ENCODE assay signal across 12 cellular contexts in the genomic region with DNA sequence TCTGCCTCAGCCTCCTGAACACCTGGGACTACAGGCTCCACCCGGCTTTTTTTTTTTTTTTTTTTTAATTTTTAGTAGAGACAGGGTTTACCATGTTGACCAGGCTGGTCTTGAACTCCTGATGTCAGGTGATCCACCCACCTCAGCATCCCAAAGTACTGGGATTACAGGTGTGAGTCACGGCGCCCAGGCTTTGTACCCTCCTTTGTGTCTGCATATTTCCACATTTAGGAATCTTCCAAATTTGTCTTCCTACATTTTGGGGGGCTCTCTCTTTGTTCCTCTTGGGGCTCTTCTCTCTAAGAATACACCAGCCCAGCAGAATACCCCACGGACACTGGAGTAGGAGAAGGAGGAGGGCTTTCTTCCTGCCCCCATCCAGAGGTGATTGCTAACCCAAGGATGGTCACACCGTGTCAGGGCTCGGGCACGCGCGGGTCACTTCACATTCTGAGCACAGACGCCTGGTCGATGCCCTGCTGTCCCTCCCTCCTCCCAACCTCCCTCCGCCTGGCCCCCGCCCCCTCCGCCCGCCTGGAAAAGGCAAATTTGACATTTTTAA. TPM values are rescaled to one million over a fixed set of nuclear protein-coding genes. Genes with fewer than 3 reads are reported as not detected.
DNase-seq lines count a peak whose midpoint lies in the region; ATAC-seq and TF ChIP-seq lines count a peak whose summit lies in the region.
"Had no signal": no experiment of that assay in that cellular context is flagged by ENCODE, and none has a peak within 500 bp of the region (broad histone marks: within the 10 kb centered on the region; RNA-seq: fewer than 3 reads in every experiment).

No MANE protein-coding gene starts in this region.

- H3K4me2 ChIP-seq in BLaER1: peak overlapping the region; percentile 99

- H3K36me3 ChIP-seq in BLaER1 (no peaks in the 10 kb centered on the region), HEK293 (ENCODE audit: control insufficient read depth in 2 of 2, insufficient read depth in 1 of 2, low read length in 2 of 2) (peaks cover 0 to 9% of the 10 kb centered on the region in 2 experiments; a peak in 1 of 3 replicates), endodermal cell (ENCODE audit: control insufficient read depth, insufficient read depth, low read length) (no peaks in the 10 kb centered on the region)
- H3K36me3 ChIP-seq: SJSA1, tibial nerve had no signal

- H3K9me3 Mint-ChIP-seq in endodermal cell (no peaks in the 10 kb centered on the region), osteocyte (ENCODE audit: unreplicated experiment) (no peaks in the 10 kb centered on the region)

- no peak for DNase-seq in endodermal cell
- DNase-seq in osteocyte (ENCODE audit: extremely low spot score, unreplicated experiment): no peak
- no peak for DNase-seq in DMS153 (lab: John Stamatoyannopoulos, UW)
- DNase-seq: effector memory CD4-positive, alpha-beta T cell; midbrain had no signal

- 6 to 8% methylated on average over 7 to 14 of the region's 15 CpGs for WGBS in endodermal cell (ENCODE audit: insufficient coverage in 1 of 2, insufficient read length in 1 of 2), 2 experiments

- H3K27ac Mint-ChIP-seq in endodermal cell (no peak overlapping the region), osteocyte (ENCODE audit: unreplicated experiment) (no peak overlapping the region)

- CTCF ChIA-PET in HEK293 (lab: Yijun Ruan, JAX): interaction anchor here (0.5 to 3.9 kb wide), 7 partner anchors 9 to 256 kb away, joined by 3 to 92 read pairs (median 9); no protein-coding TSS in a partner anchor

- H4K20me1 ChIP-seq in BLaER1: peaks cover 80% of the 10 kb centered on the region

- H3K4me1 ChIP-seq in BLaER1 (peaks cover 64% of the 10 kb centered on the region), HEK293 (ENCODE audit: control insufficient read depth, insufficient read depth, low read length) (peaks cover 23% of the 10 kb centered on the region), endodermal cell (ENCODE audit: control insufficient read depth, insufficient read depth, low read length) (peaks cover 5% of the 10 kb centered on the region)

- H3K4me1 Mint-ChIP-seq in endodermal cell (peaks cover 17% of the 10 kb centered on the region), osteocyte (ENCODE audit: unreplicated experiment) (peaks cover 48% of the 10 kb centered on the region)

- ATAC-seq in GM21723 (IDR thresholded peaks at IDR 0.05; ENCODE audit: unreplicated experiment) (no peak), HG02642 (IDR thresholded peaks at IDR 0.05; ENCODE audit: poor library complexity, unreplicated experiment) (no peak), HG03039 (IDR thresholded peaks at IDR 0.05; ENCODE audit: unreplicated experiment) (no peak)

- TF ChIP-seq CTCF in HEK293 (tag by site-specific recombination; IDR thresholded peaks at IDR 0.05): no peak
- no peak for TF ChIP-seq CTCF in endodermal cell (conservative IDR thresholded peaks at IDR 0.05)
- TF ChIP-seq CTCF in osteocyte (IDR thresholded peaks at IDR 0.05): no peak

- H3K9ac ChIP-seq in BLaER1 (no peak overlapping the region), endodermal cell (ENCODE audit: extremely low read depth, low read length, poor library complexity, severe bottlenecking) (no peak overlapping the region)

- H3K27me3 ChIP-seq in BLaER1 (peaks cover 94% of the 10 kb centered on the region), endodermal cell (ENCODE audit: control insufficient read depth, insufficient read depth, low read length, poor library complexity, severe bottlenecking) (peaks cover 96% of the 10 kb centered on the region)

- H3K4me3 ChIP-seq in BLaER1 (peak overlapping the region; percentile 65), HEK293 (ENCODE audit: low read depth, low read length) (no peak overlapping the region), endodermal cell (ENCODE audit: low read length) (no peak overlapping the region)
- H3K4me3 ChIP-seq: SJSA1 had no signal

- H3K27me3 Mint-ChIP-seq in endodermal cell (ENCODE audit: insufficient read depth) (peaks cover 99% of the 10 kb centered on the region), osteocyte (ENCODE audit: unreplicated experiment) (peaks cover 33% of the 10 kb centered on the region)

- H3K27ac ChIP-seq in BLaER1 (no peak overlapping the region), HEK293 (ENCODE audit: extremely low read depth, low read depth, low read length) (no peak overlapping the region), endodermal cell (ENCODE audit: low read depth, low read length) (no peak overlapping the region)
- H3K27ac ChIP-seq: SJSA1, tibial nerve had no signal

- no peaks in the 10 kb centered on the region for H3K36me3 Mint-ChIP-seq in endodermal cell (ENCODE audit: low read depth)
- no peaks in the 10 kb centered on the region for H3K36me3 Mint-ChIP-seq in osteocyte (ENCODE audit: unreplicated experiment)

- H3K4me3 Mint-ChIP-seq in endodermal cell (peak overlapping the region; percentile 58), osteocyte (ENCODE audit: unreplicated experiment) (peak overlapping the region; percentile 40)

- POLR2A ChIA-PET in HEK293 (lab: Yijun Ruan, JAX): interaction anchor here (0.7 kb wide), 1 partner anchor 169 kb away, joined by 5 read pairs; no protein-coding TSS in a partner anchor

- no peaks in the 10 kb centered on the region for H3K9me3 ChIP-seq in BLaER1
- H3K9me3 ChIP-seq in HEK293 (ENCODE audit: control insufficient read depth, insufficient read depth, low read depth, low read length): no peaks in the 10 kb centered on the region
- H3K9me3 ChIP-seq in endodermal cell (ENCODE audit: control insufficient read depth, low read length): no peaks in the 10 kb centered on the region
- H3K9me3 ChIP-seq: SJSA1, tibial nerve had no signal

TF ChIP-seq in HEK293, 187 proteins besides CTCF, POLR2A, EP300 and RAD21:
- TF ChIP-seq IKZF3 (tag by site-specific recombination; IDR thresholded peaks at IDR 0.05): no peak
- TF ChIP-seq ZNF398 (tag by site-specific recombination; IDR thresholded peaks at IDR 0.05): no peak
- no peak for TF ChIP-seq KLF16 (tag by site-specific recombination; IDR thresholded peaks at IDR 0.05)
- TF ChIP-seq ZNF202 (tag by site-specific recombination; IDR thresholded peaks at IDR 0.05; ENCODE audit: borderline replicate concordance): no peak
- TF ChIP-seq ZNF341 (tag by site-specific recombination; IDR thresholded peaks at IDR 0.05; ENCODE audit: low read depth): peak; percentile 34; the same call in 1 of the 2 replicates
- TF ChIP-seq ZNF626 (tag by site-specific recombination; IDR thresholded peaks at IDR 0.05): no peak
TF ChIP-seq in HEK293: peak in this region for 1.

RNA-seq across cellular contexts. Expression of gene DNAJC22, which starts 2.1 kb away (rescaled TPM):
- total RNA-seq in endodermal cell (1 to 10 TPM; 1.9 to 4.6 TPM), osteocyte (0.55 and 0.99 TPM in 2 replicates)
- polyA plus RNA-seq in endodermal cell (2013, experiment 1 of 2): 1.9 TPM
- 2.2 TPM for polyA plus RNA-seq in endodermal cell (2013, experiment 2 of 2)
- total RNA-seq: tibial nerve had no signal

RNA-seq across cellular contexts. Expression of gene C1QL4, which starts 7.6 kb away (rescaled TPM):
- under 1 TPM; 0.20 to 0.38 TPM for total RNA-seq in endodermal cell
- 31.0 TPM for polyA plus RNA-seq in endodermal cell (2013, experiment 1 of 2)
- polyA plus RNA-seq in endodermal cell (2013, experiment 2 of 2): 38.9 TPM
- 0.16 TPM in 1 of 2 replicates, not detected in the other for total RNA-seq in osteocyte
- total RNA-seq: tibial nerve had no signal

RNA-seq across cellular contexts. Expression of gene TROAP, which starts 21.5 kb away (rescaled TPM):
- 10 to 100 TPM; 60.5 to 87.4 TPM for total RNA-seq in endodermal cell
- polyA plus RNA-seq in endodermal cell (2013, experiment 1 of 2): 89.3 TPM
- 86.0 TPM for polyA plus RNA-seq in endodermal cell (2013, experiment 2 of 2)
- 8.0 and 9.6 TPM in 2 replicates for total RNA-seq in osteocyte

RNA-seq across cellular contexts. Expression of gene SPATS2, which starts 22.7 kb away (rescaled TPM):
- total RNA-seq in endodermal cell (10 to 100 TPM; 50.2 to 64.8 TPM), osteocyte (25.2 and 25.6 TPM in 2 replicates)
- 52.3 TPM for polyA plus RNA-seq in endodermal cell (2013, experiment 1 of 2)
- polyA plus RNA-seq in endodermal cell (2013, experiment 2 of 2): 46.9 TPM

RNA-seq across cellular contexts. Expression of gene PRPH, which starts 49.6 kb away (rescaled TPM):
- under 1 TPM; 0.42 to 0.51 TPM for total RNA-seq in endodermal cell
- polyA plus RNA-seq in endodermal cell (2013, experiment 1 of 2): 18.3 TPM
- polyA plus RNA-seq in endodermal cell (2013, experiment 2 of 2): 16.8 TPM
- total RNA-seq in osteocyte: not detected in 2 replicates
- total RNA-seq: SJSA1 had no signal
